ENCODE assay signal across 4 cellular contexts in the genomic region with DNA sequence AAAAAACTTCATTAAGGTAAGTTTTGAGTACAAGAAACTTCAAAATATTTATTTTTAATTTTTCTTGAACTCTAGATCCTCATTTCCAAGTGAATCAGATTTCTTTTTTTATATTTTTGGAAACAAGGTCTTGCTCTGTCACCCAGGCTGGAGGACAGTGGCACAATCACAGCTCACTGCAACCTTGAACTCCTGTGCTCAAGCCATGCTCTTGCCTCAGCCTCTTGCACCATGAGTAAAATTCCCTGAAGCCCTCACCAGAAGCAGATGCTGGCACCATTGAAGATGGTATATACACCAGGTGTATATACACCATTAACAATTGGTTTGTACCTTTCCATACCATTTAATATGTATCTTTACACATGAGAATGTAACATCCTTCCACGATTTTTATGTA. TPM values are rescaled to one million over a fixed set of nuclear protein-coding genes. Genes with fewer than 3 reads are reported as not detected.
"Had no signal": no experiment of that assay in that cellular context is flagged by ENCODE, and none has a peak within 500 bp of the region (broad histone marks: within the 10 kb centered on the region; RNA-seq: fewer than 3 reads in every experiment).

No MANE protein-coding gene starts in this region.

- H3K4me3 ChIP-seq: GM12878 had no signal

- ATAC-seq: GM12878 had no signal

- DNase-seq: GDM1, GF-D8 had no signal

RNA-seq across cellular contexts. Expression of a gene that starts 45.1 kb away (rescaled TPM):
- total RNA-seq: G401, GM12878 had no signal
- polyA plus RNA-seq: GM12878 had no signal
